ENCODE assay signal across 1 cellular context in the genomic region with DNA sequence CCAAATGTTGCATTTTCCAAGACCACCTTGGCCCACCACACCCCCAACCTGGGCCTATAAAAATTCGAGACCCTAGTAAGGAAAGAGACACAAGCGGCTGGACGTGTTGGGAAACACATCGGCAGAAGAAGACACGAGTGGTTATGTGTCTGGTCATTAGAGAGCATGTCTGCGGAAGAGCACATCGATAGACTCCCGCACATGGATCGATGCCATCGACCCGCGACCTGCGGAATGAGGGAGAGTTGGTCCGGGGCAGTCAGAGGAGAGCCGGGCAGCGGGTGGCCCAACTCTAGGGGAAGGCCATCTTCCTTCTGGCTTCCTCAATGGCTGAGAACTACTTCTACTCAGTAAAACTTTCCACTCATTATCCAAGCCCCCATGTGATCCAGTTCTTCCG.
TF ChIP-seq lines count a peak whose summit lies in the region.

No MANE protein-coding gene starts in this region.

TF ChIP-seq in IMR-90, 13 proteins besides CTCF, POLR2A, EP300 and RAD21 (continued from another document):
- TF ChIP-seq, protein P1, sequence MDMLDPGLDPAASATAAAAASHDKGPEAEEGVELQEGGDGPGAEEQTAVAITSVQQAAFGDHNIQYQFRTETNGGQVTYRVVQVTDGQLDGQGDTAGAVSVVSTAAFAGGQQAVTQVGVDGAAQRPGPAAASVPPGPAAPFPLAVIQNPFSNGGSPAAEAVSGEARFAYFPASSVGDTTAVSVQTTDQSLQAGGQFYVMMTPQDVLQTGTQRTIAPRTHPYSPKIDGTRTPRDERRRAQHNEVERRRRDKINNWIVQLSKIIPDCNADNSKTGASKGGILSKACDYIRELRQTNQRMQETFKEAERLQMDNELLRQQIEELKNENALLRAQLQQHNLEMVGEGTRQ (IDR thresholded peaks at IDR 0.05; ENCODE audit: low read depth, low read length): no peak
- TF ChIP-seq, protein P2, sequence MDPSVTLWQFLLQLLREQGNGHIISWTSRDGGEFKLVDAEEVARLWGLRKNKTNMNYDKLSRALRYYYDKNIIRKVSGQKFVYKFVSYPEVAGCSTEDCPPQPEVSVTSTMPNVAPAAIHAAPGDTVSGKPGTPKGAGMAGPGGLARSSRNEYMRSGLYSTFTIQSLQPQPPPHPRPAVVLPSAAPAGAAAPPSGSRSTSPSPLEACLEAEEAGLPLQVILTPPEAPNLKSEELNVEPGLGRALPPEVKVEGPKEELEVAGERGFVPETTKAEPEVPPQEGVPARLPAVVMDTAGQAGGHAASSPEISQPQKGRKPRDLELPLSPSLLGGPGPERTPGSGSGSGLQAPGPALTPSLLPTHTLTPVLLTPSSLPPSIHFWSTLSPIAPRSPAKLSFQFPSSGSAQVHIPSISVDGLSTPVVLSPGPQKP (IDR thresholded peaks at IDR 0.05; ENCODE audit: borderline replicate concordance, low read depth, low read length): no peak
- no peak for TF ChIP-seq RCOR1 (IDR thresholded peaks at IDR 0.05; ENCODE audit: insufficient replicate concordance, low read length)
- no peak for TF ChIP-seq BHLHE40 (IDR thresholded peaks at IDR 0.05; ENCODE audit: low read depth, low read length)
- TF ChIP-seq CEBPB (IDR thresholded peaks at IDR 0.05; ENCODE audit: low read depth, low read length): no peak
- TF ChIP-seq MAFK (IDR thresholded peaks at IDR 0.05; ENCODE audit: low read depth, low read length): no peak
- TF ChIP-seq RFX5 (IDR thresholded peaks at IDR 0.05; ENCODE audit: low read depth, low read length): no peak
- TF ChIP-seq FOS (IDR thresholded peaks at IDR 0.05; ENCODE audit: low read depth, low read length): no peak
- TF ChIP-seq NFE2L2 (IDR thresholded peaks at IDR 0.05; ENCODE audit: low read depth, low read length): no peak
- no peak for TF ChIP-seq SMC3 (IDR thresholded peaks at IDR 0.05; ENCODE audit: low read depth, low read length)
- TF ChIP-seq MXI1 (IDR thresholded peaks at IDR 0.05; ENCODE audit: borderline replicate concordance, low read depth, low read length): no peak
TF ChIP-seq in IMR-90: peak in this region for 0.
